11 cellular contexts compared by ENCODE assay signal in genomic region chr13:103130681-103131210, GRCh38.
DNase-seq lines count a peak whose midpoint lies in the region; ATAC-seq lines count a peak whose summit lies in the region.
"Had no signal": no experiment of that assay in that cellular context is flagged by ENCODE, and none has a peak within 500 bp of the region (broad histone marks: within the 10 kb centered on the region; RNA-seq: fewer than 3 reads in every experiment).

No MANE protein-coding gene starts in this region.

- no peaks in the 10 kb centered on the region for H3K27me3 ChIP-seq in mesendoderm (ENCODE audit: insufficient read depth, low read length, poor library complexity)

- H4K8ac ChIP-seq in mesendoderm (ENCODE audit: low read depth, low read length): no peak overlapping the region

- no peak overlapping the region for H4K5ac ChIP-seq in mesendoderm (ENCODE audit: low read length)

- H3K4me1 ChIP-seq in mesendoderm (ENCODE audit: control insufficient read depth, low read depth, low read length): no peaks in the 10 kb centered on the region
- H3K4me1 ChIP-seq: psoas muscle had no signal

- ATAC-seq in GM18517 (IDR thresholded peaks at IDR 0.05; ENCODE audit: unreplicated experiment) (peak; percentile 87), GM21717 (IDR thresholded peaks at IDR 0.05; ENCODE audit: unreplicated experiment) (peak; percentile 85), HG03342 (IDR thresholded peaks at IDR 0.05; ENCODE audit: unreplicated experiment) (peak; percentile 75)
- ATAC-seq: effector memory CD8-positive, alpha-beta T cell; psoas muscle had no signal

- H3K79me1 ChIP-seq in mesendoderm (ENCODE audit: low read length): no peaks in the 10 kb centered on the region

- WGBS in mesendoderm (ENCODE audit: extremely low coverage, insufficient coverage, low lambda C conversion rate): no CpG with 5 or more reads among the region's 3 CpGs

- H3K18ac ChIP-seq in mesendoderm (ENCODE audit: low read length): no peak overlapping the region

- no peak overlapping the region for H3K4ac ChIP-seq in mesendoderm (ENCODE audit: low read depth, low read length)

- DNase-seq in glomerular visceral epithelial cell (ENCODE audit: extremely low spot score) (peak; percentile 36), mesendoderm (no peak), midbrain (lab: John Stamatoyannopoulos, UW) (no peak), OCI-M1 (lab: John Stamatoyannopoulos, UW) (no peak), NCI-H2107 treated with DMSO at 0.1 percent for 48 hours (lab: John Stamatoyannopoulos, UW; ENCODE audit: unreplicated experiment) (no peak)
- DNase-seq: CD4-positive, alpha-beta memory T cell; effector memory CD8-positive, alpha-beta T cell; psoas muscle had no signal

- no peak overlapping the region for H2AK5ac ChIP-seq in mesendoderm (ENCODE audit: low read length)

- H3K4me2 ChIP-seq in mesendoderm (ENCODE audit: low read length): no peak overlapping the region

- H2BK15ac ChIP-seq in mesendoderm (replicated peaks; ENCODE audit: low read depth): no peak overlapping the region

- H3K27ac ChIP-seq in mesendoderm (ENCODE audit: low read depth, low read length): no peak overlapping the region
- H3K27ac ChIP-seq: psoas muscle had no signal

- H3K23ac ChIP-seq in mesendoderm (ENCODE audit: low read length): no peak overlapping the region

- no peaks in the 10 kb centered on the region for H3K36me3 ChIP-seq in mesendoderm (ENCODE audit: control insufficient read depth, insufficient read depth, low read length)

- no peak overlapping the region for H2BK120ac ChIP-seq in mesendoderm (ENCODE audit: low read depth, low read length)

- no peak overlapping the region for H3K56ac ChIP-seq in mesendoderm (ENCODE audit: low read length)

- H2BK5ac ChIP-seq in mesendoderm (ENCODE audit: low read length): no peak overlapping the region

- H3K79me2 ChIP-seq in mesendoderm (ENCODE audit: control insufficient read depth, insufficient read depth, low read length): no peaks in the 10 kb centered on the region

- H3K4me3 ChIP-seq in mesendoderm (ENCODE audit: low read length): no peak overlapping the region
- H3K4me3 ChIP-seq: psoas muscle had no signal

- H3K9ac ChIP-seq in mesendoderm (ENCODE audit: low read length): no peak overlapping the region
